ENCODE assay signal across 18 cellular contexts in the genomic region with DNA sequence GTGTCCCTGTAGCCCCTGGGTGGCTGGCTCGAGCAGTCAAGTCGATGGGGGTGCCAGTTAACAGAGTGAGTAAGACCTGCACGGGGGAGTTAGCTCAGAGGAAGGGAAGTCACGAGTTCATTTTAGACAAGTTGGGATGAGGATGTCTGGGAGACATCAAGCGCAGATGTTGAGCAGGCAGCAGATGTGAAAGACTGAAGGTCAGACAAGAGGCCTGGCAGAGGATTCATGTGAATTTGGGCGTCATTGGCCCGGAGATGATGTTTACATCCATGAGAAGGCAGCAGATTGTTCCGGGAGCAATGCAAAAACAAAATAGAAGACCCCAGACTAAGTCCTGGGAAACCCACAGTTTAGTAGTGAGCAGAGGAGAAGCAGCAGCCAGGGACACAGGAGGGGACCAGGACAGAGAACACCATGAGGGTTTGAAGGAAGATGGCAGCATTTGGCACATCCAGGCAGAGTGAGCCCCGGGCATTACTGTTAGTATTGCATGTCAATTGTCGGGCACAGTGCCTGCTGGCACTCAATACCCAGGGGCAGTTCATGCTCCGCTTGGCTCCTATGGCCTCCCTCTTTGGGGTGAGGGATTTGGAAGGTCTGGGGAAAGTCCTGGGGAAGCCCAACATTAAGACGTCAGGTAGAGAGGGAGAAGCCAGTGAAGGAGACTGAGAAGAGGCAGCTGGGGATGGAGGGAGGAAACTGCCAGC. TPM values are rescaled to one million over a fixed set of nuclear protein-coding genes. Genes with fewer than 3 reads are reported as not detected.
DNase-seq lines count a peak whose midpoint lies in the region; ATAC-seq, FAIRE-seq and TF ChIP-seq lines count a peak whose summit lies in the region.
"Had no signal": no experiment of that assay in that cellular context is flagged by ENCODE, and none has a peak within 500 bp of the region (broad histone marks: within the 10 kb centered on the region; RNA-seq: fewer than 3 reads in every experiment).

No MANE protein-coding gene starts in this region.

- peak overlapping the region; percentile 87; the same call in 1 of the 2 replicates for H3K23ac ChIP-seq in IMR-90 (ENCODE audit: low read depth, low read length)

- H3K36me3 ChIP-seq in IMR-90 (ENCODE audit: control insufficient read depth, insufficient read depth, low read length) (peaks cover 3% of the 10 kb centered on the region), kidney (ENCODE audit: control insufficient read depth in 1 of 2, insufficient read depth in 2 of 2, low read length in 2 of 2) (no peaks in the 10 kb centered on the region), Peyer's patch (no peaks in the 10 kb centered on the region)
- H3K36me3 ChIP-seq: MG63 had no signal

- H3K27ac ChIP-seq in IMR-90 (ENCODE audit: insufficient read depth, low read length) (peak overlapping the region; percentile 50), kidney (ENCODE audit: low read depth in 2 of 2, low read length in 2 of 2) (no peak overlapping the region), Peyer's patch (peak overlapping the region in 2 of 4 donors; percentile 30 to 66)

- peak overlapping the region; percentile 77 for H2BK5ac ChIP-seq in IMR-90 (ENCODE audit: low read depth, low read length, poor library complexity, severe bottlenecking)

- WGBS in IMR-90 (ENCODE audit: extremely low coverage in 2 of 2, insufficient read length in 1 of 2), 2 experiments: 33% methylated on average over 6 of the region's 12 CpGs; no CpG with 5 or more reads in 1 of the 2 experiments

- H2AK9ac ChIP-seq in IMR-90 (replicated peaks; ENCODE audit: low read depth, low read length, poor library complexity): peak overlapping the region; percentile 93

- no peaks in the 10 kb centered on the region for H3K27me3 ChIP-seq in IMR-90 (ENCODE audit: control insufficient read depth, insufficient read depth, low read length)
- H3K27me3 ChIP-seq in Peyer's patch: no peaks in the 10 kb centered on the region
- H3K27me3 ChIP-seq: MG63 had no signal

- no peaks in the 10 kb centered on the region for H3K36me3 Mint-ChIP-seq in stimulated activated naive B cell treated with anti-CD40 and anti-IgM and Interleukin-4, amounts not matched to agents 10 μg/mL and 1 μg/mL and 100 μg/mL, for 72 hours
- H3K36me3 Mint-ChIP-seq: activated CD4-positive, alpha-beta memory T cell treated with anti-CD3 and anti-CD28 coated beads for 36 hours; CD14-positive monocyte had no signal

- H3K14ac ChIP-seq in IMR-90 (replicated peaks; ENCODE audit: low read depth, low read length): peak overlapping the region; percentile 83

- H3K9ac ChIP-seq in IMR-90 (ENCODE audit: low read depth, low read length): no peak overlapping the region
- no peak overlapping the region for H3K9ac ChIP-seq in kidney (ENCODE audit: low read length in 2 of 2)

- H3K9me1 ChIP-seq in IMR-90 (ENCODE audit: insufficient read depth, low read length): peaks cover 68% of the 10 kb centered on the region

- peaks cover 0 to 4% of the 10 kb centered on the region in 2 donors for H3K27me3 Mint-ChIP-seq in stimulated activated naive B cell treated with anti-CD40 and anti-IgM and Interleukin-4, amounts not matched to agents 10 μg/mL and 1 μg/mL and 100 μg/mL, for 72 hours
- H3K27me3 Mint-ChIP-seq: activated CD4-positive, alpha-beta memory T cell treated with anti-CD3 and anti-CD28 coated beads for 36 hours had no signal

- peak overlapping the region; percentile 65 for H2AFZ ChIP-seq in IMR-90 (replicated peaks; ENCODE audit: low read length, poor library complexity)

- no peak overlapping the region for H3K4me2 ChIP-seq in IMR-90 (ENCODE audit: low read depth, low read length)

- no peaks in the 10 kb centered on the region for H3K9me3 ChIP-seq in IMR-90 (ENCODE audit: control insufficient read depth, insufficient read depth, low read length)
- H3K9me3 ChIP-seq in kidney (ENCODE audit: control insufficient read depth in 1 of 2, low read length in 2 of 2): no peaks in the 10 kb centered on the region
- H3K9me3 ChIP-seq in Peyer's patch: no peaks in the 10 kb centered on the region
- H3K9me3 ChIP-seq: MG63 had no signal

- no peaks in the 10 kb centered on the region for H4K20me1 ChIP-seq in IMR-90 (ENCODE audit: insufficient read depth, low read length)

- FAIRE-seq in kidney (lab: Jason Lieb, UNC): no peak
- FAIRE-seq: GM19239, H1 had no signal

- H3K4me3 ChIP-seq in IMR-90 (ENCODE audit: insufficient read depth, low read depth, low read length) (no peak overlapping the region), choroid plexus epithelial cell (ENCODE audit: low read depth, low read length) (no peak overlapping the region), kidney (ENCODE audit: low read length in 2 of 2) (no peak overlapping the region), Peyer's patch (no peak overlapping the region)
- H3K4me3 ChIP-seq: MG63 had no signal

- peak overlapping the region; percentile 91; the same call in 2 of the 3 replicates for H2BK15ac ChIP-seq in IMR-90 (ENCODE audit: low read depth, low read length)

- peak overlapping the region; percentile 94 for H2BK120ac ChIP-seq in IMR-90 (ENCODE audit: low read depth, low read length)

- peak overlapping the region; percentile 94 for H3K4ac ChIP-seq in IMR-90 (ENCODE audit: low read depth, low read length)

- dilution Hi-C loops in IMR-90 (cut with HindIII; ENCODE audit: low sequenced_read_pairs, unreplicated experiment): no loop called here

- TF ChIP-seq CTCF in IMR-90 (conservative IDR thresholded peaks at IDR 0.05; ENCODE audit: low read depth, low read length) (no peak), choroid plexus epithelial cell (conservative IDR thresholded peaks at IDR 0.05; ENCODE audit: low read depth, low read length) (no peak), kidney (IDR thresholded peaks at IDR 0.05; ENCODE audit: borderline replicate concordance, extremely low read depth, insufficient read depth) (no peak), Peyer's patch (IDR thresholded peaks at IDR 0.05) (no peak)

- H2BK20ac ChIP-seq in IMR-90 (ENCODE audit: low read depth, low read length): peak overlapping the region; percentile 81

- TF ChIP-seq POLR2A in IMR-90 (IDR thresholded peaks at IDR 0.05; ENCODE audit: low read depth, low read length) (no peak), Peyer's patch (IDR thresholded peaks at IDR 0.05) (no peak)

- H3K56ac ChIP-seq in IMR-90 (ENCODE audit: extremely low read depth, insufficient read depth, low read length): no peak overlapping the region

- peak; percentile 10; the same call in 1 of the 2 replicates for ATAC-seq in IMR-90 (ENCODE audit: low read depth)
- no peak for ATAC-seq in stimulated activated naive B cell treated with anti-CD40 and anti-IgM and Interleukin-4, amounts not matched to agents 10 μg/mL and 1 μg/mL and 100 μg/mL, for 72 hours (replicated peaks)
- ATAC-seq in GM21447 (IDR thresholded peaks at IDR 0.05; ENCODE audit: unreplicated experiment): no peak
- ATAC-seq in GM21825 (IDR thresholded peaks at IDR 0.05; ENCODE audit: unreplicated experiment): no peak
- ATAC-seq: PC-3 had no signal

- peaks cover 31 to 39% of the 10 kb centered on the region in 2 donors for H3K4me1 Mint-ChIP-seq in stimulated activated naive B cell treated with anti-CD40 and anti-IgM and Interleukin-4, amounts not matched to agents 10 μg/mL and 1 μg/mL and 100 μg/mL, for 72 hours

- peak overlapping the region; percentile 46 for H3K18ac ChIP-seq in IMR-90 (ENCODE audit: low read depth, low read length)

- H4K5ac ChIP-seq in IMR-90 (ENCODE audit: low read depth, low read length): peak overlapping the region; percentile 83

- H3K4me1 ChIP-seq in IMR-90 (ENCODE audit: control insufficient read depth, insufficient read depth, low read length) (peaks cover 62% of the 10 kb centered on the region), kidney (ENCODE audit: control insufficient read depth in 1 of 2, insufficient read depth in 1 of 2, low read depth in 1 of 2, low read length in 2 of 2) (peaks cover 16 to 18% of the 10 kb centered on the region in 2 donors), Peyer's patch (peaks cover 0 to 39% (median 10%) of the 10 kb centered on the region in 4 donors)

- POLR2A ChIA-PET in IMR-90 (lab: Charles Lee; ENCODE audit: unreplicated experiment): interaction anchor here (0.7 to 0.8 kb wide), 2 partner anchors 24 to 72 kb away, joined by 3 read pairs; no protein-coding TSS in a partner anchor

- no TSS peak for BruUV-seq in IMR-90 (replicated peaks; lab: Mats Ljungman, UMichigan)

- H4K91ac ChIP-seq in IMR-90 (ENCODE audit: insufficient read depth, low read depth, low read length): peak overlapping the region; percentile 77

- peak overlapping the region; percentile 21 to 90; a peak in 3 of 4 replicates for H4K8ac ChIP-seq in IMR-90 (ENCODE audit: low read depth in 2 of 2, low read length in 2 of 2)

- TF ChIP-seq RAD21 in IMR-90 (IDR thresholded peaks at IDR 0.05; ENCODE audit: low read length): no peak

- CTCF ChIA-PET in IMR-90 (lab: Yijun Ruan, JAX): no interaction called here

- in situ Hi-C loops in IMR-90 (cut with MboI; ENCODE audit: low sequenced_read_pairs): no loop called here

- DNase-seq in IMR-90: peak; percentile 94
- peak; percentile 68 for DNase-seq in choroid plexus epithelial cell (ENCODE audit: low read depth)
- DNase-seq in kidney: peak; percentile 26
- DNase-seq in stimulated activated naive B cell treated with anti-CD40 and anti-IgM and Interleukin-4, amounts not matched to agents 10 μg/mL and 1 μg/mL and 100 μg/mL, for 72 hours: no peak
- no peak for DNase-seq in Peyer's patch
- no peak for DNase-seq in activated CD4-positive, alpha-beta T cell treated with anti-CD3 and anti-CD28 coated beads for 48 hours
- DNase-seq: activated CD4-positive, alpha-beta memory T cell treated with anti-CD3 and anti-CD28 coated beads for 36 hours; caudate nucleus; MG63; PC-3 had no signal

- H2AK5ac ChIP-seq in IMR-90 (ENCODE audit: low read depth, low read length): peak overlapping the region; percentile 95

- H3K27ac Mint-ChIP-seq in stimulated activated naive B cell treated with anti-CD40 and anti-IgM and Interleukin-4, amounts not matched to agents 10 μg/mL and 1 μg/mL and 100 μg/mL, for 72 hours: peak overlapping the region; percentile 77
- H3K27ac Mint-ChIP-seq: activated CD4-positive, alpha-beta memory T cell treated with anti-CD3 and anti-CD28 coated beads for 36 hours; activated T-helper 2 cell treated with anti-CD3 and anti-CD28 coated beads, Interferon-gamma antibody, Interleukin-2, Interleukin-4, amounts not matched to agents 10 μg/mL and 5 μg/mL and 100 μg/mL, durations not matched to agents 14 hours and 24 hours and 36 hours; progenitor cell of endocrine pancreas; T-helper 2 cell treated with Interferon-gamma antibody and Interleukin-4, amounts not matched to agents 5 μg/mL and 100 μg/mL, for 36 hours had no signal

- intact Hi-C loops in IMR-90 (cut with micrococcal nuclease): no loop called here
- intact Hi-C loops in kidney (cut with DNase I): no loop called here

- peaks cover 40 to 97% of the 10 kb centered on the region in 2 experiments for H3K79me1 ChIP-seq in IMR-90 (ENCODE audit: low read depth in 1 of 2, low read length in 2 of 2)

- H3K4me3 Mint-ChIP-seq in stimulated activated naive B cell treated with anti-CD40 and anti-IgM and Interleukin-4, amounts not matched to agents 10 μg/mL and 1 μg/mL and 100 μg/mL, for 72 hours: no peak overlapping the region
- H3K4me3 Mint-ChIP-seq: activated CD4-positive, alpha-beta memory T cell treated with anti-CD3 and anti-CD28 coated beads for 36 hours; CD14-positive monocyte; T-helper 2 cell treated with Interferon-gamma antibody and Interleukin-4, amounts not matched to agents 5 μg/mL and 100 μg/mL, for 36 hours had no signal

- H3K9me3 Mint-ChIP-seq in stimulated activated naive B cell treated with anti-CD40 and anti-IgM and Interleukin-4, amounts not matched to agents 10 μg/mL and 1 μg/mL and 100 μg/mL, for 72 hours: no peaks in the 10 kb centered on the region
- H3K9me3 Mint-ChIP-seq: activated CD4-positive, alpha-beta memory T cell treated with anti-CD3 and anti-CD28 coated beads for 36 hours; activated T-helper 2 cell treated with anti-CD3 and anti-CD28 coated beads, Interferon-gamma antibody, Interleukin-2, Interleukin-4, amounts not matched to agents 10 μg/mL and 5 μg/mL and 100 μg/mL, durations not matched to agents 14 hours and 24 hours and 36 hours; CD14-positive monocyte; T-helper 2 cell treated with Interferon-gamma antibody and Interleukin-4, amounts not matched to agents 5 μg/mL and 100 μg/mL, for 36 hours had no signal

RNA-seq across cellular contexts. Expression of a gene that starts 15.1 kb away (rescaled TPM):
- total RNA-seq in IMR-90 (2012; rRNA removed) (23.8 and 26.7 TPM in 2 replicates), kidney (10.4 TPM), Peyer's patch (10 to 100 TPM; 10.7 to 34.7 (median 16.0) TPM)
- polyA plus RNA-seq in IMR-90 (2012; rRNA removed) (79.3 and 81.8 TPM in 2 replicates), kidney (ENCODE audit: insufficient read depth, low read depth, low replicate concordance) (2.9 TPM)
- 49.1 and 65.1 TPM in 2 replicates for polyA plus RNA-seq in IMR-90 (2012; cell fraction: cytosol; rRNA removed)
- 57.1 and 111 TPM in 2 replicates for polyA plus RNA-seq in IMR-90 (2012; cell fraction: nucleus; rRNA removed; ENCODE audit: low replicate concordance)

Comparison
In these comparisons a context has a peak if more than half of its experiments do, and no peak if none do; other contexts are left out.
1. DNase-seq: peak in IMR-90 (single experiment), choroid plexus epithelial cell (single experiment) and kidney (single experiment); none in stimulated activated naive B cell treated with anti-CD40 and anti-IgM and Interleukin-4, amounts not matched to agents 10 μg/mL and 1 μg/mL and 100 μg/mL, for 72 hours (single experiment), Peyer's patch (0 of 3) and activated CD4-positive, alpha-beta T cell treated with anti-CD3 and anti-CD28 coated beads for 48 hours (single experiment).